12 cellular contexts compared by ENCODE assay signal in the genomic region with DNA sequence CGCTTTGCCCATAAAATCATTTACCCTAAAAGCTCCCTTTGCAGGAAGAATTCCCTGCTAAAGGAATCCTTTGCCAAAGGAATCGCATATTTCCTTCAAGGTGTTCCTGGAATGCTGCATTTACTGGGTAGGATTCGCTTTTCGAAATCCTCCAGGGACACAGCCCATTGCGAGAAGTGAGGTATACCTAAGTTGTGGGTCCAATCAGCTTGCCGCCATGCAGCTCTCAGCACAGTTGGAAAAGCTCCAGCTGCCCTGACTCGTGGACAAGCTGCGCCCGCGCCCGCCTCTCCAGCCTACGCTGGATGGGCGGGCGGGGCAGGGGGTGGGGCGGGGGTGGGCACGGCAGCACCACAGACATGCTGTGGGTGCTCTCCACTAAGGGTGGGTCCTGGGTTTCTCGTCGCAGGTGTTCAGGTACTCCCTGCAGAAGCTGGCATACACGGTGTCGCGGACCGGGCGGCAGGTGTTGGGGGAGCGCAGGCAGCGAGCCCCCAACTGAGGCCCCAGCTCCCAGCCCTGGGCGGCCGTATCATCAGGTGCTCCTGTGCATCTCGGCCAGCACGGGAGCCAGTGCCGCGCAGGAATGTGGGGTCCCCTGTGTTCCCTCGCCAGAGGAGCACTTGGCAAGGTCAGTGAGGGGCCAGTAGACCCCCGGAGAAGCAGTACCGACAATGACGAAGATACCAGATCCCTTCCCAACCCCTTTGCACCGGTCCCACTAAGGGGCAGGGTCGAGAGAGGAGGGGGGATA. TPM values are rescaled to one million over a fixed set of nuclear protein-coding genes. Genes with fewer than 3 reads are reported as not detected.
A peak's percentile ranks its signal among the peaks of the same experiment; 100 is the strongest.
DNase-seq lines count a peak whose midpoint lies in the region; ATAC-seq and TF ChIP-seq lines count a peak whose summit lies in the region.
"Had no signal": no experiment of that assay in that cellular context is flagged by ENCODE, and none has a peak within 500 bp of the region (broad histone marks: within the 10 kb centered on the region; RNA-seq: fewer than 3 reads in every experiment).

No MANE protein-coding gene starts in this region.

- peaks cover 10% of the 10 kb centered on the region for H3F3A ChIP-seq in smooth muscle cell (ENCODE audit: low read depth)

- no peak for TF ChIP-seq CTCF in BE2C (IDR thresholded peaks at IDR 0.05; ENCODE audit: low read depth, low read length)
- TF ChIP-seq CTCF in fibroblast of lung (conservative IDR thresholded peaks at IDR 0.05 in 1 of 2, IDR thresholded peaks at IDR 0.05 in 1 of 2; ENCODE audit: low read depth in 1 of 2, low read length in 2 of 2), result no peak
- no peak for TF ChIP-seq CTCF in mesothelial cell of epicardium (IDR thresholded peaks at IDR 0.05; ENCODE audit: unreplicated experiment)
- no peak for TF ChIP-seq CTCF in smooth muscle cell (IDR thresholded peaks at IDR 0.05; ENCODE audit: borderline replicate concordance, insufficient read depth, poor library complexity, severe bottlenecking)
- TF ChIP-seq CTCF in GM13977 (IDR thresholded peaks at IDR 0.05; ENCODE audit: extremely low read depth, insufficient read depth, missing control alignments), result no peak

- H3K27me3 ChIP-seq in BE2C, result no peaks in the 10 kb centered on the region
- H3K27me3 ChIP-seq in fibroblast of lung (ENCODE audit: control insufficient read depth, insufficient read depth, low read length), result no peaks in the 10 kb centered on the region
- no peaks in the 10 kb centered on the region for H3K27me3 ChIP-seq in smooth muscle cell (ENCODE audit: low read depth)

- H4K20me1 ChIP-seq in fibroblast of lung (ENCODE audit: control insufficient read depth, extremely low read depth, insufficient read depth, low read length) (peaks cover 2% of the 10 kb centered on the region), smooth muscle cell (ENCODE audit: low read depth) (peaks cover 88% of the 10 kb centered on the region)

- H3K79me2 ChIP-seq in fibroblast of lung (ENCODE audit: control insufficient read depth, insufficient read depth, low read length) (peaks cover 74% of the 10 kb centered on the region), smooth muscle cell (ENCODE audit: low read depth) (peaks cover 93% of the 10 kb centered on the region)

- peaks cover 14% of the 10 kb centered on the region for H3K36me3 Mint-ChIP-seq in mesothelial cell of epicardium

- 89% methylated on average over 35 of the region's 37 CpGs for WGBS in smooth muscle cell (ENCODE audit: low lambda C conversion rate)

- H3K4me1 ChIP-seq in BE2C (peaks cover 9% of the 10 kb centered on the region), fibroblast of lung (ENCODE audit: control insufficient read depth, extremely low read depth, insufficient read depth, low read length) (peaks cover 17% of the 10 kb centered on the region), smooth muscle cell (ENCODE audit: low read depth) (peaks cover 12% of the 10 kb centered on the region)

- H3K27ac Mint-ChIP-seq in mesothelial cell of epicardium, result no peak overlapping the region

- peak; percentile 53 for DNase-seq in BE2C
- peak; percentile 81 for DNase-seq in NCI-H510A treated with DMSO at 0.1 percent for 48 hours (lab: John Stamatoyannopoulos, UW)
- peak; percentile 63 to 67 for DNase-seq in fibroblast of lung (ENCODE audit: low read depth in 2 of 2)
- DNase-seq in mesothelial cell of epicardium (ENCODE audit: low spot score in 2 of 2, unreplicated experiment in 2 of 2), result no peak
- DNase-seq in smooth muscle cell (lab: John Stamatoyannopoulos, UW; ENCODE audit: unreplicated experiment), result no peak
- DNase-seq in posterior vena cava (ENCODE audit: low spot score), result no peak
- DNase-seq in GM13977 (ENCODE audit: low spot score), result no peak
- DNase-seq: activated CD8-positive, alpha-beta memory T cell treated with anti-CD3 and anti-CD28 coated beads, Interleukin-2, amount 50 U/mL, for 48 hours; GF-D8; MM.1S had no signal

- H3K27me3 Mint-ChIP-seq in mesothelial cell of epicardium (ENCODE audit: low read depth), result no peaks in the 10 kb centered on the region

- no peak overlapping the region for H3K27ac ChIP-seq in fibroblast of lung (ENCODE audit: insufficient read depth, low read length)
- no peak overlapping the region for H3K27ac ChIP-seq in smooth muscle cell (ENCODE audit: low read depth)

- H2AFZ ChIP-seq in fibroblast of lung (ENCODE audit: low read length), result no peak overlapping the region
- H2AFZ ChIP-seq in smooth muscle cell (ENCODE audit: low read depth), result no peak overlapping the region

- in situ Hi-C loops in GM13977 (cut with MboI; ENCODE audit: low pct_unique_long_range_greater_than_20kb, low sequenced_read_pairs, unreplicated experiment), result loop anchor here (10.0 kb wide), 1 partner anchor 118 kb away; no protein-coding TSS in a partner anchor

- no peak overlapping the region for H3K4me2 ChIP-seq in fibroblast of lung (ENCODE audit: extremely low read depth, insufficient read depth, low read length)
- H3K4me2 ChIP-seq in smooth muscle cell, result no peak overlapping the region

- peaks cover 17% of the 10 kb centered on the region for H3K36me3 ChIP-seq in BE2C
- H3K36me3 ChIP-seq in fibroblast of lung (ENCODE audit: control insufficient read depth, insufficient read depth, low read length), result peaks cover 8% of the 10 kb centered on the region
- H3K36me3 ChIP-seq in smooth muscle cell (ENCODE audit: low read depth), result no peaks in the 10 kb centered on the region

- H3K9me3 ChIP-seq in BE2C (0 out of 2 replicates have a peak, but pooled peaks cover 2% of the 10 kb centered on the region), fibroblast of lung (ENCODE audit: control insufficient read depth, insufficient read depth, low read depth, low read length) (no peaks in the 10 kb centered on the region), smooth muscle cell (replicated peaks; ENCODE audit: low read depth) (no peaks in the 10 kb centered on the region)

- H3K4me1 Mint-ChIP-seq in mesothelial cell of epicardium, result peaks cover 50% of the 10 kb centered on the region

- H3K9ac ChIP-seq in fibroblast of lung (ENCODE audit: insufficient read depth, low read length), result no peak overlapping the region
- H3K9ac ChIP-seq in smooth muscle cell (ENCODE audit: low read depth), result no peak overlapping the region

- ATAC-seq in HG03442 (IDR thresholded peaks at IDR 0.05; ENCODE audit: unreplicated experiment), result no peak

- H3K9me3 Mint-ChIP-seq in mesothelial cell of epicardium, result no peaks in the 10 kb centered on the region

- H3K4me3 Mint-ChIP-seq in mesothelial cell of epicardium, result peak overlapping the region; percentile 17

- intact Hi-C loops in posterior vena cava (cut with DNase I), result loop anchor here in 1 of 2 donors (5.0 kb wide), 1 partner anchor 240 kb away; no protein-coding TSS in a partner anchor

- H3K4me3 ChIP-seq in BE2C (ENCODE audit: low read depth, low read length) (no peak overlapping the region), fibroblast of lung (replicated peaks in 1 of 4; ENCODE audit: control extremely low read depth in 1 of 4, insufficient read depth in 1 of 4, low read depth in 3 of 4, low read length in 4 of 4) (peak overlapping the region in 1 of 4 experiments; percentile 55), smooth muscle cell (no peak overlapping the region)

RNA-seq across cellular contexts. Expression of a gene that starts 1.4 kb away (rescaled TPM):
- 2.8 TPM for polyA plus RNA-seq in BE2C (2012; ENCODE audit: insufficient read depth, insufficient read length, low read depth)
- total RNA-seq in fibroblast of lung (0.26 and 0.83 TPM in 2 replicates), mesothelial cell of epicardium (18.5 to 19.4 TPM (median 19.3 TPM) in 3 replicates), smooth muscle cell (6.5 TPM in 1 of 2 replicates, not detected in the other), posterior vena cava (under 1 TPM; 0.52 to 0.65 TPM)
- polyA plus RNA-seq in fibroblast of lung (0.74 and 2.4 TPM in 2 replicates), smooth muscle cell (0.22 and 0.35 TPM in 2 replicates)
- 0.66 and 3.9 TPM in 2 replicates for polyA plus RNA-seq in fibroblast of lung (2012)
- 0.33 TPM in 1 of 2 replicates, not detected in the other for polyA minus RNA-seq in fibroblast of lung (ENCODE audit: low replicate concordance)
- total RNA-seq: SK-MEL-5 had no signal

RNA-seq across cellular contexts. Expression of a gene that starts 5.2 kb away (rescaled TPM):
- polyA plus RNA-seq in BE2C (2012; ENCODE audit: insufficient read depth, insufficient read length, low read depth), result 86.2 TPM
- 19.3 and 31.0 TPM in 2 replicates for total RNA-seq in fibroblast of lung
- 76.7 and 83.1 TPM in 2 replicates for polyA plus RNA-seq in fibroblast of lung
- polyA plus RNA-seq in fibroblast of lung (2012), result 42.8 and 45.3 TPM in 2 replicates
- polyA minus RNA-seq in fibroblast of lung (ENCODE audit: low replicate concordance), result 79.0 and 91.3 TPM in 2 replicates
- 71.7 to 76.2 TPM (median 72.7 TPM) in 3 replicates for total RNA-seq in mesothelial cell of epicardium
- 45.9 and 50.7 TPM in 2 replicates for total RNA-seq in smooth muscle cell
- 34.2 and 49.2 TPM in 2 replicates for polyA plus RNA-seq in smooth muscle cell
- total RNA-seq in posterior vena cava, result 10 to 100 TPM; 48.1 to 55.4 TPM

Comparison
In these comparisons a context has a peak if more than half of its experiments do, and no peak if none do; other contexts are left out.
1. DNase-seq: peak in BE2C (single experiment), NCI-H510A treated with DMSO at 0.1 percent for 48 hours (single experiment) and fibroblast of lung (2 of 2); none in mesothelial cell of epicardium (0 of 2), smooth muscle cell (single experiment), posterior vena cava (single experiment) and GM13977 (single experiment).